1 cellular context compared by ENCODE assay signal in genomic region chr18:70194227-70194890, GRCh38.
TF ChIP-seq lines count a peak whose summit lies in the region.

No MANE protein-coding gene starts in this region.

TF ChIP-seq in GM12878, 131 proteins besides CTCF, POLR2A, EP300 and RAD21 (continued from another document and continues in another):
- peak; percentile 22; the same call in 1 of the 2 replicates for TF ChIP-seq ZNF687 (IDR thresholded peaks at IDR 0.05)
- TF ChIP-seq, protein P1, sequence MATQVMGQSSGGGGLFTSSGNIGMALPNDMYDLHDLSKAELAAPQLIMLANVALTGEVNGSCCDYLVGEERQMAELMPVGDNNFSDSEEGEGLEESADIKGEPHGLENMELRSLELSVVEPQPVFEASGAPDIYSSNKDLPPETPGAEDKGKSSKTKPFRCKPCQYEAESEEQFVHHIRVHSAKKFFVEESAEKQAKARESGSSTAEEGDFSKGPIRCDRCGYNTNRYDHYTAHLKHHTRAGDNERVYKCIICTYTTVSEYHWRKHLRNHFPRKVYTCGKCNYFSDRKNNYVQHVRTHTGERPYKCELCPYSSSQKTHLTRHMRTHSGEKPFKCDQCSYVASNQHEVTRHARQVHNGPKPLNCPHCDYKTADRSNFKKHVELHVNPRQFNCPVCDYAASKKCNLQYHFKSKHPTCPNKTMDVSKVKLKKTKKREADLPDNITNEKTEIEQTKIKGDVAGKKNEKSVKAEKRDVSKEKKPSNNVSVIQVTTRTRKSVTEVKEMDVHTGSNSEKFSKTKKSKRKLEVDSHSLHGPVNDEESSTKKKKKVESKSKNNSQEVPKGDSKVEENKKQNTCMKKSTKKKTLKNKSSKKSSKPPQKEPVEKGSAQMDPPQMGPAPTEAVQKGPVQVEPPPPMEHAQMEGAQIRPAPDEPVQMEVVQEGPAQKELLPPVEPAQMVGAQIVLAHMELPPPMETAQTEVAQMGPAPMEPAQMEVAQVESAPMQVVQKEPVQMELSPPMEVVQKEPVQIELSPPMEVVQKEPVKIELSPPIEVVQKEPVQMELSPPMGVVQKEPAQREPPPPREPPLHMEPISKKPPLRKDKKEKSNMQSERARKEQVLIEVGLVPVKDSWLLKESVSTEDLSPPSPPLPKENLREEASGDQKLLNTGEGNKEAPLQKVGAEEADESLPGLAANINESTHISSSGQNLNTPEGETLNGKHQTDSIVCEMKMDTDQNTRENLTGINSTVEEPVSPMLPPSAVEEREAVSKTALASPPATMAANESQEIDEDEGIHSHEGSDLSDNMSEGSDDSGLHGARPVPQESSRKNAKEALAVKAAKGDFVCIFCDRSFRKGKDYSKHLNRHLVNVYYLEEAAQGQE (IDR thresholded peaks at IDR 0.05; ENCODE audit: low read depth, low read length): no peak; the same call in 1 of the 2 replicates
- TF ChIP-seq EED (IDR thresholded peaks at IDR 0.05; ENCODE audit: low read depth): peak; percentile 98
- no peak for TF ChIP-seq ZNF622 (IDR thresholded peaks at IDR 0.05)
- TF ChIP-seq CREB1 (IDR thresholded peaks at IDR 0.05; ENCODE audit: low read depth): peak; percentile 86
- peak; percentile 98 for TF ChIP-seq BCL11A (IDR thresholded peaks at IDR 0.05; ENCODE audit: low read depth, low read length)
- peak; percentile 27 for TF ChIP-seq KLF5 (IDR thresholded peaks at IDR 0.05; ENCODE audit: partially characterized antibody)
- peak; percentile 62 for TF ChIP-seq E2F8 (IDR thresholded peaks at IDR 0.05; ENCODE audit: low read depth, partially characterized antibody)
- TF ChIP-seq ASH2L (IDR thresholded peaks at IDR 0.05; ENCODE audit: borderline replicate concordance, low read depth): no peak
- peak; percentile 99 for TF ChIP-seq IKZF2 (IDR thresholded peaks at IDR 0.05)
- TF ChIP-seq MEF2B (IDR thresholded peaks at IDR 0.05; ENCODE audit: partially characterized antibody, poor library complexity, severe bottlenecking): peak; percentile 95
- TF ChIP-seq CEBPB (IDR thresholded peaks at IDR 0.05; ENCODE audit: borderline replicate concordance in 1 of 2, low read depth in 2 of 2, low read length in 2 of 2): peak in 1 of 2 experiments; percentile 99; a peak in 2 of 4 replicates
- peak; percentile 75; the same call in 1 of the 2 replicates for TF ChIP-seq CHD2 (IDR thresholded peaks at IDR 0.05; ENCODE audit: borderline replicate concordance, low read depth, low read length)
- TF ChIP-seq IKZF1 (conservative IDR thresholded peaks at IDR 0.05): peak; percentile 97
- peak; percentile 100 for TF ChIP-seq FOXM1 (IDR thresholded peaks at IDR 0.05; ENCODE audit: low read depth, low read length)
- TF ChIP-seq SKIL (IDR thresholded peaks at IDR 0.05; ENCODE audit: low read depth, poor library complexity, severe bottlenecking): peak; percentile 90
- TF ChIP-seq CREM (IDR thresholded peaks at IDR 0.05; ENCODE audit: low read depth): peak; percentile 96
- no peak for TF ChIP-seq POLR2AphosphoS5 (IDR thresholded peaks at IDR 0.05; ENCODE audit: low read length)
- TF ChIP-seq, protein P2, sequence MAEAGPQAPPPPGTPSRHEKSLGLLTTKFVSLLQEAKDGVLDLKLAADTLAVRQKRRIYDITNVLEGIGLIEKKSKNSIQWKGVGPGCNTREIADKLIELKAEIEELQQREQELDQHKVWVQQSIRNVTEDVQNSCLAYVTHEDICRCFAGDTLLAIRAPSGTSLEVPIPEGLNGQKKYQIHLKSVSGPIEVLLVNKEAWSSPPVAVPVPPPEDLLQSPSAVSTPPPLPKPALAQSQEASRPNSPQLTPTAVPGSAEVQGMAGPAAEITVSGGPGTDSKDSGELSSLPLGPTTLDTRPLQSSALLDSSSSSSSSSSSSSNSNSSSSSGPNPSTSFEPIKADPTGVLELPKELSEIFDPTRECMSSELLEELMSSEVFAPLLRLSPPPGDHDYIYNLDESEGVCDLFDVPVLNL (IDR thresholded peaks at IDR 0.05; ENCODE audit: low read depth, low read length): no peak
- no peak for TF ChIP-seq YY1 (IDR thresholded peaks at IDR 0.05; ENCODE audit: low read depth, low read length)
- TF ChIP-seq, protein P3, sequence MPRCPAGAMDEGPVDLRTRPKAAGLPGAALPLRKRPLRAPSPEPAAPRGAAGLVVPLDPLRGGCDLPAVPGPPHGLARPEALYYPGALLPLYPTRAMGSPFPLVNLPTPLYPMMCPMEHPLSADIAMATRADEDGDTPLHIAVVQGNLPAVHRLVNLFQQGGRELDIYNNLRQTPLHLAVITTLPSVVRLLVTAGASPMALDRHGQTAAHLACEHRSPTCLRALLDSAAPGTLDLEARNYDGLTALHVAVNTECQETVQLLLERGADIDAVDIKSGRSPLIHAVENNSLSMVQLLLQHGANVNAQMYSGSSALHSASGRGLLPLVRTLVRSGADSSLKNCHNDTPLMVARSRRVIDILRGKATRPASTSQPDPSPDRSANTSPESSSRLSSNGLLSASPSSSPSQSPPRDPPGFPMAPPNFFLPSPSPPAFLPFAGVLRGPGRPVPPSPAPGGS (IDR thresholded peaks at IDR 0.05; ENCODE audit: borderline replicate concordance, insufficient read depth, low read depth, low read length, poor library complexity, severe bottlenecking): peak; percentile 96
- no peak for TF ChIP-seq KDM1A (IDR thresholded peaks at IDR 0.05; ENCODE audit: borderline replicate concordance)
- TF ChIP-seq POU2F2 (IDR thresholded peaks at IDR 0.05; ENCODE audit: borderline replicate concordance, low read depth, low read length): peak; percentile 94; the same call in 2 of the 3 replicates
- TF ChIP-seq, protein P4, sequence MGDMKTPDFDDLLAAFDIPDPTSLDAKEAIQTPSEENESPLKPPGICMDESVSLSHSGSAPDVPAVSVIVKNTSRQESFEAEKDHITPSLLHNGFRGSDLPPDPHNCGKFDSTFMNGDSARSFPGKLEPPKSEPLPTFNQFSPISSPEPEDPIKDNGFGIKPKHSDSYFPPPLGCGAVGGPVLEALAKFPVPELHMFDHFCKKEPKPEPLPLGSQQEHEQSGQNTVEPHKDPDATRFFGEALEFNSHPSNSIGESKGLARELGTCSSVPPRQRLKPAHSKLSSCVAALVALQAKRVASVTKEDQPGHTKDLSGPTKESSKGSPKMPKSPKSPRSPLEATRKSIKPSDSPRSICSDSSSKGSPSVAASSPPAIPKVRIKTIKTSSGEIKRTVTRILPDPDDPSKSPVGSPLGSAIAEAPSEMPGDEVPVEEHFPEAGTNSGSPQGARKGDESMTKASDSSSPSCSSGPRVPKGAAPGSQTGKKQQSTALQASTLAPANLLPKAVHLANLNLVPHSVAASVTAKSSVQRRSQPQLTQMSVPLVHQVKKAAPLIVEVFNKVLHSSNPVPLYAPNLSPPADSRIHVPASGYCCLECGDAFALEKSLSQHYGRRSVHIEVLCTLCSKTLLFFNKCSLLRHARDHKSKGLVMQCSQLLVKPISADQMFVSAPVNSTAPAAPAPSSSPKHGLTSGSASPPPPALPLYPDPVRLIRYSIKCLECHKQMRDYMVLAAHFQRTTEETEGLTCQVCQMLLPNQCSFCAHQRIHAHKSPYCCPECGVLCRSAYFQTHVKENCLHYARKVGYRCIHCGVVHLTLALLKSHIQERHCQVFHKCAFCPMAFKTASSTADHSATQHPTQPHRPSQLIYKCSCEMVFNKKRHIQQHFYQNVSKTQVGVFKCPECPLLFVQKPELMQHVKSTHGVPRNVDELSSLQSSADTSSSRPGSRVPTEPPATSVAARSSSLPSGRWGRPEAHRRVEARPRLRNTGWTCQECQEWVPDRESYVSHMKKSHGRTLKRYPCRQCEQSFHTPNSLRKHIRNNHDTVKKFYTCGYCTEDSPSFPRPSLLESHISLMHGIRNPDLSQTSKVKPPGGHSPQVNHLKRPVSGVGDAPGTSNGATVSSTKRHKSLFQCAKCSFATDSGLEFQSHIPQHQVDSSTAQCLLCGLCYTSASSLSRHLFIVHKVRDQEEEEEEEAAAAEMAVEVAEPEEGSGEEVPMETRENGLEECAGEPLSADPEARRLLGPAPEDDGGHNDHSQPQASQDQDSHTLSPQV (IDR thresholded peaks at IDR 0.05): no peak
- TF ChIP-seq MTA3 (IDR thresholded peaks at IDR 0.05; ENCODE audit: borderline replicate concordance, low read length): peak; percentile 99
- TF ChIP-seq, protein P5, sequence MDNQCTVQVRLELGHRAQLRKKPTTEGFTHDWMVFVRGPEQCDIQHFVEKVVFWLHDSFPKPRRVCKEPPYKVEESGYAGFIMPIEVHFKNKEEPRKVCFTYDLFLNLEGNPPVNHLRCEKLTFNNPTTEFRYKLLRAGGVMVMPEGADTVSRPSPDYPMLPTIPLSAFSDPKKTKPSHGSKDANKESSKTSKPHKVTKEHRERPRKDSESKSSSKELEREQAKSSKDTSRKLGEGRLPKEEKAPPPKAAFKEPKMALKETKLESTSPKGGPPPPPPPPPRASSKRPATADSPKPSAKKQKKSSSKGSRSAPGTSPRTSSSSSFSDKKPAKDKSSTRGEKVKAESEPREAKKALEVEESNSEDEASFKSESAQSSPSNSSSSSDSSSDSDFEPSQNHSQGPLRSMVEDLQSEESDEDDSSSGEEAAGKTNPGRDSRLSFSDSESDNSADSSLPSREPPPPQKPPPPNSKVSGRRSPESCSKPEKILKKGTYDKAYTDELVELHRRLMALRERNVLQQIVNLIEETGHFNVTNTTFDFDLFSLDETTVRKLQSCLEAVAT (IDR thresholded peaks at IDR 0.05): no peak; the same call in 1 of the 2 replicates
- peak; percentile 53 to 72; a peak in 2 of 4 replicates for TF ChIP-seq BHLHE40 (IDR thresholded peaks at IDR 0.05; ENCODE audit: borderline replicate concordance in 1 of 2, low read depth in 2 of 2, low read length in 1 of 2)
- TF ChIP-seq, protein P6, sequence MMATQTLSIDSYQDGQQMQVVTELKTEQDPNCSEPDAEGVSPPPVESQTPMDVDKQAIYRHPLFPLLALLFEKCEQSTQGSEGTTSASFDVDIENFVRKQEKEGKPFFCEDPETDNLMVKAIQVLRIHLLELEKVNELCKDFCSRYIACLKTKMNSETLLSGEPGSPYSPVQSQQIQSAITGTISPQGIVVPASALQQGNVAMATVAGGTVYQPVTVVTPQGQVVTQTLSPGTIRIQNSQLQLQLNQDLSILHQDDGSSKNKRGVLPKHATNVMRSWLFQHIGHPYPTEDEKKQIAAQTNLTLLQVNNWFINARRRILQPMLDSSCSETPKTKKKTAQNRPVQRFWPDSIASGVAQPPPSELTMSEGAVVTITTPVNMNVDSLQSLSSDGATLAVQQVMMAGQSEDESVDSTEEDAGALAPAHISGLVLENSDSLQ (IDR thresholded peaks at IDR 0.05): peak; percentile 43
- peak; percentile 79; the same call in 1 of the 2 replicates for TF ChIP-seq PML (IDR thresholded peaks at IDR 0.05; ENCODE audit: low read length)
